1 cellular context compared by ENCODE assay signal in genomic region chr3:113623324-113623723, GRCh38.
A peak's percentile ranks its signal among the peaks of the same experiment; 100 is the strongest.
TF ChIP-seq lines count a peak whose summit lies in the region.

No MANE protein-coding gene starts in this region.

TF ChIP-seq in WTC11, 78 proteins besides CTCF, POLR2A, EP300 and RAD21 (continued from another document):
- TF ChIP-seq ZNF532 (CRISPR knock-in tag; IDR thresholded peaks at IDR 0.05; ENCODE audit: borderline replicate concordance) (no peak), ZNF263 (CRISPR knock-in tag; IDR thresholded peaks at IDR 0.05; ENCODE audit: low read depth) (no peak), MAX (CRISPR knock-in tag; IDR thresholded peaks at IDR 0.05) (0 out of 2 replicates have a peak, but pooled peaks have one; percentile 18), RELA (CRISPR knock-in tag; IDR thresholded peaks at IDR 0.05; ENCODE audit: borderline replicate concordance) (no peak), SMAD4 (CRISPR knock-in tag; IDR thresholded peaks at IDR 0.05) (no peak)
- TF ChIP-seq, protein P1, sequence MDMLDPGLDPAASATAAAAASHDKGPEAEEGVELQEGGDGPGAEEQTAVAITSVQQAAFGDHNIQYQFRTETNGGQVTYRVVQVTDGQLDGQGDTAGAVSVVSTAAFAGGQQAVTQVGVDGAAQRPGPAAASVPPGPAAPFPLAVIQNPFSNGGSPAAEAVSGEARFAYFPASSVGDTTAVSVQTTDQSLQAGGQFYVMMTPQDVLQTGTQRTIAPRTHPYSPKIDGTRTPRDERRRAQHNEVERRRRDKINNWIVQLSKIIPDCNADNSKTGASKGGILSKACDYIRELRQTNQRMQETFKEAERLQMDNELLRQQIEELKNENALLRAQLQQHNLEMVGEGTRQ (CRISPR knock-in tag; IDR thresholded peaks at IDR 0.05): no peak
- TF ChIP-seq, protein P2, sequence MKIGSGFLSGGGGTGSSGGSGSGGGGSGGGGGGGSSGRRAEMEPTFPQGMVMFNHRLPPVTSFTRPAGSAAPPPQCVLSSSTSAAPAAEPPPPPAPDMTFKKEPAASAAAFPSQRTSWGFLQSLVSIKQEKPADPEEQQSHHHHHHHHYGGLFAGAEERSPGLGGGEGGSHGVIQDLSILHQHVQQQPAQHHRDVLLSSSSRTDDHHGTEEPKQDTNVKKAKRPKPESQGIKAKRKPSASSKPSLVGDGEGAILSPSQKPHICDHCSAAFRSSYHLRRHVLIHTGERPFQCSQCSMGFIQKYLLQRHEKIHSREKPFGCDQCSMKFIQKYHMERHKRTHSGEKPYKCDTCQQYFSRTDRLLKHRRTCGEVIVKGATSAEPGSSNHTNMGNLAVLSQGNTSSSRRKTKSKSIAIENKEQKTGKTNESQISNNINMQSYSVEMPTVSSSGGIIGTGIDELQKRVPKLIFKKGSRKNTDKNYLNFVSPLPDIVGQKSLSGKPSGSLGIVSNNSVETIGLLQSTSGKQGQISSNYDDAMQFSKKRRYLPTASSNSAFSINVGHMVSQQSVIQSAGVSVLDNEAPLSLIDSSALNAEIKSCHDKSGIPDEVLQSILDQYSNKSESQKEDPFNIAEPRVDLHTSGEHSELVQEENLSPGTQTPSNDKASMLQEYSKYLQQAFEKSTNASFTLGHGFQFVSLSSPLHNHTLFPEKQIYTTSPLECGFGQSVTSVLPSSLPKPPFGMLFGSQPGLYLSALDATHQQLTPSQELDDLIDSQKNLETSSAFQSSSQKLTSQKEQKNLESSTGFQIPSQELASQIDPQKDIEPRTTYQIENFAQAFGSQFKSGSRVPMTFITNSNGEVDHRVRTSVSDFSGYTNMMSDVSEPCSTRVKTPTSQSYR (CRISPR knock-in tag; IDR thresholded peaks at IDR 0.05): no peak
